In the genomic region with DNA sequence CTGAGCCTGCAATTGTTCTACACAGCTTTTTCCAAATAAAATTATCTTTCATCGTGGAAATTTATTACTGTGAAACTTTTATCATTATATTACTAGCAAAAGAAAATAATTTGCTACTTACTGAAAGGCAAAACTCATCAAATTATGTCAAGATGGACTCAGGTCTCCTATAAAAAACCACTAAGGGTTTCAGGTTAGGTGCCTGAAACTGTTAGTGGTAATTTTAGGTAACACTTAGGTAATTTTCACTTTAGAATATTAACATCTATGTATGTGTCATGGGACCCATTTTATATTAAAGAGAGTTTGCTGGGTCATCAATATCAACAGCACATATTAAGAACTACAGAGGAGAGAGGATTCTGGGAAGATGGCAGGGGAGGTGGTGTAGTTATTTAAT, we compare ENCODE assay signal across 36 cellular contexts.
"Had no signal": no experiment of that assay in that cellular context is flagged by ENCODE, and none has a peak within 500 bp of the region (broad histone marks: within the 10 kb centered on the region; RNA-seq: fewer than 3 reads in every experiment).

No MANE protein-coding gene starts in this region.

- H3K9me3 Mint-ChIP-seq: activated naive CD4-positive, alpha-beta T cell treated with anti-CD3 and anti-CD28 coated beads for 36 hours; activated naive CD8-positive, alpha-beta T cell treated with anti-CD3 and anti-CD28 coated beads, Interleukin-2, amount 10 ng/mL, durations not matched to agents 7 days and 5 days; activated T-helper 1 cell treated with anti-CD3 and anti-CD28 coated beads, Interleukin-12 subunit alpha, Interleukin-12 subunit beta, Interleukin-2, Interleukin-4 antibody, amounts not matched to agents 30 ng/mL and 10 ng/mL and 1 ng/mL, durations not matched to agents 14 hours and 24 hours and 36 hours had no signal

- H3K27me3 Mint-ChIP-seq: activated naive CD4-positive, alpha-beta T cell treated with anti-CD3 and anti-CD28 coated beads, Interleukin-2, amount 10 ng/mL, durations not matched to agents 7 days and 5 days; activated naive CD4-positive, alpha-beta T cell treated with anti-CD3 and anti-CD28 coated beads, Interleukin-2, amount 50 U/mL, for 24 hours; activated naive CD8-positive, alpha-beta T cell; activated naive CD8-positive, alpha-beta T cell treated with anti-CD3 and anti-CD28 coated beads for 36 hours; activated naive CD8-positive, alpha-beta T cell treated with anti-CD3 and anti-CD28 coated beads, Interleukin-2, amount 10 ng/mL, durations not matched to agents 7 days and 5 days; activated naive CD8-positive, alpha-beta T cell treated with anti-CD3 and anti-CD28 coated beads, Interleukin-2, amount 50 U/mL, for 24 hours; activated T-helper 17 cell treated with anti-CD3 and anti-CD28 coated beads, Interleukin-2, amount 50 U/mL, for 72 hours; central memory CD8-positive, alpha-beta T cell had no signal

- H3K4me1 ChIP-seq: adrenal gland, ascending aorta, body of pancreas, breast epithelium, colonic mucosa had no signal

- H3K4me3 Mint-ChIP-seq: activated naive CD4-positive, alpha-beta T cell treated with anti-CD3 and anti-CD28 coated beads for 36 hours; activated naive CD4-positive, alpha-beta T cell treated with anti-CD3 and anti-CD28 coated beads, Interleukin-2, amount 10 ng/mL, durations not matched to agents 7 days and 5 days; activated naive CD4-positive, alpha-beta T cell treated with anti-CD3 and anti-CD28 coated beads, Interleukin-2, amount 50 U/mL, for 24 hours; activated naive CD8-positive, alpha-beta T cell; activated naive CD8-positive, alpha-beta T cell treated with anti-CD3 and anti-CD28 coated beads for 36 hours; activated naive CD8-positive, alpha-beta T cell treated with anti-CD3 and anti-CD28 coated beads, Interleukin-2, amount 10 ng/mL, durations not matched to agents 7 days and 5 days; activated naive CD8-positive, alpha-beta T cell treated with anti-CD3 and anti-CD28 coated beads, Interleukin-2, amount 50 U/mL, for 24 hours; activated T-cell treated with anti-CD3 and anti-CD28 coated beads, Interleukin-2, amount 50 U/mL, for 4 hours; activated T-cell treated with anti-CD3 and anti-CD28 coated beads, Interleukin-2, amount 50 U/mL, for 72 hours; activated T-helper 1 cell treated with anti-CD3 and anti-CD28 coated beads, Interleukin-12 subunit alpha, Interleukin-12 subunit beta, Interleukin-2, Interleukin-4 antibody, amounts not matched to agents 30 ng/mL and 10 ng/mL and 1 ng/mL, durations not matched to agents 14 hours and 24 hours and 36 hours; activated T-helper 17 cell treated with anti-CD3 and anti-CD28 coated beads, Interleukin-2, amount 50 U/mL, for 72 hours; brain; central memory CD8-positive, alpha-beta T cell had no signal

- H3K27ac ChIP-seq: adrenal gland, ascending aorta, body of pancreas, brain microvascular endothelial cell, breast epithelium, cardiac muscle cell, colonic mucosa had no signal

- H3K9me3 ChIP-seq: adrenal gland, ascending aorta, body of pancreas, colonic mucosa had no signal

- H3K4me1 Mint-ChIP-seq: activated naive CD4-positive, alpha-beta T cell treated with anti-CD3 and anti-CD28 coated beads, Interleukin-2, amount 10 ng/mL, durations not matched to agents 7 days and 5 days; activated naive CD4-positive, alpha-beta T cell treated with anti-CD3 and anti-CD28 coated beads, Interleukin-2, amount 50 U/mL, for 24 hours; activated naive CD8-positive, alpha-beta T cell treated with anti-CD3 and anti-CD28 coated beads for 36 hours; activated naive CD8-positive, alpha-beta T cell treated with anti-CD3 and anti-CD28 coated beads, Interleukin-2, amount 10 ng/mL, durations not matched to agents 7 days and 5 days; activated naive CD8-positive, alpha-beta T cell treated with anti-CD3 and anti-CD28 coated beads, Interleukin-2, amount 50 U/mL, for 24 hours; activated T-helper 17 cell treated with anti-CD3 and anti-CD28 coated beads, Interleukin-2, amount 50 U/mL, for 72 hours; brain; central memory CD8-positive, alpha-beta T cell had no signal

- ATAC-seq: activated naive CD4-positive, alpha-beta T cell treated with anti-CD3 and anti-CD28 coated beads, Interleukin-2, amount 50 U/mL, for 72 hours; activated naive CD8-positive, alpha-beta T cell treated with anti-CD3 and anti-CD28 coated beads, Interleukin-2, amount 50 U/mL, for 24 hours; activated T-cell treated with anti-CD3 and anti-CD28 coated beads, Interleukin-2, amount 50 U/mL, for 4 hours; activated T-cell treated with anti-CD3 and anti-CD28 coated beads, Interleukin-2, amount 50 U/mL, for 72 hours; activated T-helper 17 cell treated with anti-CD3 and anti-CD28 coated beads, Interleukin-2, amount 50 U/mL, for 72 hours; body of pancreas had no signal

- H3K36me3 Mint-ChIP-seq: activated naive CD4-positive, alpha-beta T cell treated with anti-CD3 and anti-CD28 coated beads, Interleukin-2, amount 10 ng/mL, durations not matched to agents 7 days and 5 days; activated naive CD4-positive, alpha-beta T cell treated with anti-CD3 and anti-CD28 coated beads, Interleukin-2, amount 50 U/mL, for 24 hours; activated naive CD4-positive, alpha-beta T cell treated with anti-CD3 and anti-CD28 coated beads, Interleukin-2, amount 50 U/mL, for 72 hours; activated naive CD8-positive, alpha-beta T cell; activated naive CD8-positive, alpha-beta T cell treated with anti-CD3 and anti-CD28 coated beads for 36 hours; activated naive CD8-positive, alpha-beta T cell treated with anti-CD3 and anti-CD28 coated beads, Interleukin-2, amount 10 ng/mL, durations not matched to agents 7 days and 5 days; brain had no signal

- H3K4me3 ChIP-seq: adrenal gland, ascending aorta, body of pancreas, breast epithelium, cardiac muscle cell, colonic mucosa had no signal

- H3K27me3 ChIP-seq: adrenal gland, ascending aorta, body of pancreas, brain microvascular endothelial cell, breast epithelium, cardiac muscle cell, colonic mucosa had no signal

- H3K36me3 ChIP-seq: adrenal gland, ascending aorta, brain microvascular endothelial cell, breast epithelium, cardiac muscle cell, colonic mucosa had no signal

- DNase-seq: activated effector memory CD4-positive, alpha-beta T cell treated with anti-CD3 and anti-CD28 coated beads, Interleukin-2, amount 50 U/mL, for 16 hours; activated effector memory CD4-positive, alpha-beta T cell treated with Interleukin-2 at 50 U/mL for 16 hours; activated gamma-delta T cell; activated gamma-delta T cell treated with Interleukin-2 at 50 U/mL for 16 hours; activated naive CD4-positive, alpha-beta T cell; activated naive CD4-positive, alpha-beta T cell treated with anti-CD3 and anti-CD28 coated beads for 36 hours; activated naive CD4-positive, alpha-beta T cell treated with anti-CD3 and anti-CD28 coated beads, Interleukin-2, amount 10 ng/mL, durations not matched to agents 7 days and 5 days; activated naive CD4-positive, alpha-beta T cell treated with anti-CD3 and anti-CD28 coated beads, Interleukin-2, amount 50 U/mL, for 16 hours; activated naive CD4-positive, alpha-beta T cell treated with Interleukin-2 at 50 U/mL for 16 hours; activated naive CD8-positive, alpha-beta T cell treated with anti-CD3 and anti-CD28 coated beads for 36 hours; activated naive CD8-positive, alpha-beta T cell treated with anti-CD3 and anti-CD28 coated beads, Interleukin-2, amount 10 ng/mL, durations not matched to agents 7 days and 5 days; activated naive CD8-positive, alpha-beta T cell treated with anti-CD3 and anti-CD28 coated beads, Interleukin-2, amount 50 U/mL, for 24 hours; activated T-cell treated with anti-CD3 and anti-CD28 coated beads, Interleukin-2, amount 50 U/mL, for 4 hours; activated T-cell treated with anti-CD3 and anti-CD28 coated beads, Interleukin-2, amount 50 U/mL, for 48 hours; activated T-cell treated with anti-CD3 and anti-CD28 coated beads, Interleukin-2, amount 50 U/mL, for 72 hours; adrenal gland; amniotic stem cell; amygdala; anterior cingulate cortex; aorta; body of pancreas; brain microvascular endothelial cell; caudate nucleus; central memory CD4-positive, alpha-beta T cell; colonic mucosa had no signal

- H3K27ac Mint-ChIP-seq: activated naive CD4-positive, alpha-beta T cell treated with anti-CD3 and anti-CD28 coated beads for 36 hours; activated naive CD4-positive, alpha-beta T cell treated with anti-CD3 and anti-CD28 coated beads, Interleukin-2, amount 10 ng/mL, durations not matched to agents 7 days and 5 days; activated naive CD4-positive, alpha-beta T cell treated with anti-CD3 and anti-CD28 coated beads, Interleukin-2, amount 50 U/mL, for 24 hours; activated naive CD4-positive, alpha-beta T cell treated with anti-CD3 and anti-CD28 coated beads, Interleukin-2, amount 50 U/mL, for 72 hours; activated naive CD8-positive, alpha-beta T cell; activated naive CD8-positive, alpha-beta T cell treated with anti-CD3 and anti-CD28 coated beads for 36 hours; activated naive CD8-positive, alpha-beta T cell treated with anti-CD3 and anti-CD28 coated beads, Interleukin-2, amount 10 ng/mL, durations not matched to agents 7 days and 5 days; activated naive CD8-positive, alpha-beta T cell treated with anti-CD3 and anti-CD28 coated beads, Interleukin-2, amount 50 U/mL, for 24 hours; activated T-cell treated with anti-CD3 and anti-CD28 coated beads, Interleukin-2, amount 50 U/mL, for 72 hours; activated T-helper 1 cell treated with anti-CD3 and anti-CD28 coated beads, Interleukin-12 subunit alpha, Interleukin-12 subunit beta, Interleukin-2, Interleukin-4 antibody, amounts not matched to agents 30 ng/mL and 10 ng/mL and 1 ng/mL, durations not matched to agents 14 hours and 24 hours and 36 hours; activated T-helper 17 cell treated with anti-CD3 and anti-CD28 coated beads, Interleukin-2, amount 50 U/mL, for 72 hours; activated T-helper 2 cell treated with anti-CD3 and anti-CD28 coated beads, Interferon-gamma antibody, Interleukin-2, Interleukin-4, amounts not matched to agents 10 μg/mL and 5 μg/mL and 100 μg/mL, durations not matched to agents 14 hours and 24 hours and 36 hours; brain had no signal
